In the genomic region with DNA sequence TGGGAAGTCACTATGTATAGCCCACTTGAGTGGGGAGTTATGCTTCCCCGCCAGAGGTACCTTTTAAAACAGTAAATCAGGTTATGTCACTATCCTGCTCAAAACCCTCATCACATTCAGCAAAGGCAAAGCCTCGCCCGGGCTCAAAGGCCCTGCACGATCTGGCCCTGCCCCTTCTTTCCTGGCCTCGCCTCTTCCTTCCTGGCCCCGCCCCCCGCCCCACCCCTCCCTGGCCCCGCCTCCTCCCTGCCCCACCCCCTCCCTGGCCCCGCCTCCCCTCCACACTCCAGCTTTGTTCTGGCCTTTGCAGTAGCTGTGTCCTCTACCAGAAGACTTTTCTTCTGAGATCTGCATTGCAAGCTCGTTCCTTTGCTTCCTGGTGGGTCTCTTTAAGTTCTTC, we compare ENCODE assay signal across 8 cellular contexts.
DNase-seq lines count a peak whose midpoint lies in the region; ATAC-seq lines count a peak whose summit lies in the region.

No MANE protein-coding gene starts in this region.

- no peaks in the 10 kb centered on the region for H3K27me3 ChIP-seq in BLaER1

- H3K4me3 ChIP-seq in BLaER1, result no peak overlapping the region

- no peaks in the 10 kb centered on the region for H3K9me3 ChIP-seq in BLaER1

- peaks cover 59% of the 10 kb centered on the region for H3K4me1 ChIP-seq in BLaER1

- no peak for ATAC-seq in HG02642 (IDR thresholded peaks at IDR 0.05; ENCODE audit: poor library complexity, unreplicated experiment)

- peaks cover 27% of the 10 kb centered on the region for H3K36me3 ChIP-seq in BLaER1

- H3K4me2 ChIP-seq in BLaER1, result peak overlapping the region; percentile 34; the same call in 1 of the 2 replicates

- H3K27ac ChIP-seq in BLaER1, result no peak overlapping the region
- H3K27ac ChIP-seq in caudate nucleus (ENCODE audit: low read depth, low read length), result no peak overlapping the region

- DNase-seq in HK-2 (ENCODE audit: unreplicated experiment) (peak; percentile 31), glomerular visceral epithelial cell (ENCODE audit: extremely low spot score) (peak; percentile 37), caudate nucleus (lab: John Stamatoyannopoulos, UW) (no peak), C1 segment of cervical spinal cord (lab: John Stamatoyannopoulos, UW) (no peak)
- peak; percentile 43 for DNase-seq in activated CD4-positive, CD25-positive, alpha-beta regulatory T cell treated with anti-CD3 and anti-CD28 coated beads, Interleukin-2, amount 50 U/mL, for 72 hours
- peak; percentile 11 for DNase-seq in stimulated activated CD8-positive, alpha-beta memory T cell treated with anti-CD3 and anti-CD28 coated beads, Interleukin-4, amount 100 ng/mL, for 24 hours (ENCODE audit: low read depth)

- H4K20me1 ChIP-seq in BLaER1, result no peaks in the 10 kb centered on the region

- H3K9ac ChIP-seq in BLaER1, result no peak overlapping the region

Comparison
In these comparisons a context has a peak if more than half of its experiments do, and no peak if none do; other contexts are left out.
1. DNase-seq: peak in HK-2 (single experiment), activated CD4-positive, CD25-positive, alpha-beta regulatory T cell treated with anti-CD3 and anti-CD28 coated beads, Interleukin-2, amount 50 U/mL, for 72 hours (single experiment), glomerular visceral epithelial cell (single experiment) and stimulated activated CD8-positive, alpha-beta memory T cell treated with anti-CD3 and anti-CD28 coated beads, Interleukin-4, amount 100 ng/mL, for 24 hours (single experiment); none in caudate nucleus (0 of 61) and C1 segment of cervical spinal cord (0 of 14).